In genomic region chr4:168701061-168701460, GRCh38 we compare ENCODE assay signal across 32 cellular contexts.
"Had no signal": no experiment of that assay in that cellular context is flagged by ENCODE, and none has a peak within 500 bp of the region (broad histone marks: within the 10 kb centered on the region; RNA-seq: fewer than 3 reads in every experiment).

No MANE protein-coding gene starts in this region.

- H3K27me3 Mint-ChIP-seq: stimulated activated memory B cell treated with anti-CD40 and anti-IgM and Interleukin-4, amounts not matched to agents 10 μg/mL and 1 μg/mL and 100 μg/mL, for 72 hours; stimulated activated naive CD8-positive, alpha-beta T cell treated with anti-CD3 and anti-CD28 coated beads, Interleukin-15, amount 100 ng/mL, for 72 hours; type B pancreatic cell had no signal

- H3K4me3 ChIP-seq: neural progenitor cell, ovary, psoas muscle, right lobe of liver, sigmoid colon, spleen, suprapubic skin, testis, transverse colon, upper lobe of right lung, uterus had no signal

- H3K36me3 Mint-ChIP-seq: naive B cell; naive thymus-derived CD8-positive, alpha-beta T cell; natural killer cell treated with Interleukin-12 subunit alpha and Interleukin-12 subunit beta and Interleukin-15 and Interleukin-18, amount 100 ng/mL, for 72 hours; stimulated activated memory B cell treated with anti-CD40 and anti-IgM and Interleukin-4, amounts not matched to agents 10 μg/mL and 1 μg/mL and 100 μg/mL, for 72 hours had no signal

- H3K9me3 ChIP-seq: ovary, psoas muscle, right lobe of liver, sigmoid colon, spleen, suprapubic skin, testis, transverse colon, upper lobe of right lung, uterus had no signal

- DNase-seq: naive B cell; naive thymus-derived CD8-positive, alpha-beta T cell; nephron progenitor cell; occipital lobe; ovary; posterior cingulate gyrus; psoas muscle; right cardiac atrium; right lobe of liver; sigmoid colon; small intestine; spleen; stimulated activated CD4-positive, alpha-beta T cell treated with anti-CD3 and anti-CD28 coated beads, Interleukin-12 subunit alpha, Interleukin-12 subunit beta, amount 100 ng/mL, for 4 hours; stimulated activated CD4-positive, alpha-beta T cell treated with anti-CD3 and anti-CD28 coated beads, Interleukin-1b, Interleukin-23, amount 100 ng/mL, for 48 hours; stimulated activated CD4-positive, alpha-beta T cell treated with anti-CD3 and anti-CD28 coated beads, Interleukin-4, amount 100 ng/mL, for 1 hour; stimulated activated CD4-positive, alpha-beta T cell treated with anti-CD3 and anti-CD28 coated beads, Interleukin-4, amount 100 ng/mL, for 4 hours; stimulated activated CD8-positive, alpha-beta memory T cell treated with anti-CD3 and anti-CD28 coated beads, Interleukin-4, amount 100 ng/mL, for 48 hours; stimulated activated naive CD4-positive, alpha-beta T cell; stimulated activated naive CD8-positive, alpha-beta T cell treated with anti-CD3 and anti-CD28 coated beads, Interleukin-15, amount 100 ng/mL, for 72 hours; stimulated activated naive CD8-positive, alpha-beta T cell treated with anti-CD3 and anti-CD28 coated beads, Interleukin-15, Interleukin-2, amounts not matched to agents 100 U/mL and 50 U/mL, for 24 hours; substantia nigra; testis; transverse colon; upper lobe of right lung; uterus had no signal

- H3K9me3 Mint-ChIP-seq: naive B cell; natural killer cell treated with Interleukin-12 subunit alpha and Interleukin-12 subunit beta and Interleukin-15 and Interleukin-18, amount 100 ng/mL, for 72 hours; nephron progenitor cell; neural progenitor cell; stimulated activated memory B cell treated with anti-CD40 and anti-IgM and Interleukin-4, amounts not matched to agents 10 μg/mL and 1 μg/mL and 100 μg/mL, for 72 hours; stimulated activated naive CD8-positive, alpha-beta T cell treated with anti-CD3 and anti-CD28 coated beads, Interleukin-15, amount 100 ng/mL, for 72 hours; type B pancreatic cell had no signal

- H3K27ac Mint-ChIP-seq: naive B cell; naive thymus-derived CD8-positive, alpha-beta T cell; natural killer cell treated with Interleukin-12 subunit alpha and Interleukin-12 subunit beta and Interleukin-15 and Interleukin-18, amount 100 ng/mL, for 72 hours; nephron progenitor cell; neural progenitor cell; progenitor cell of endocrine pancreas; stimulated activated memory B cell treated with anti-CD40 and anti-IgM and Interleukin-4, amounts not matched to agents 10 μg/mL and 1 μg/mL and 100 μg/mL, for 72 hours; stimulated activated naive CD8-positive, alpha-beta T cell treated with anti-CD3 and anti-CD28 coated beads, Interleukin-15, amount 100 ng/mL, for 72 hours; type B pancreatic cell had no signal

- H3K4me1 Mint-ChIP-seq: naive B cell; naive thymus-derived CD8-positive, alpha-beta T cell; neural progenitor cell; stimulated activated memory B cell treated with anti-CD40 and anti-IgM and Interleukin-4, amounts not matched to agents 10 μg/mL and 1 μg/mL and 100 μg/mL, for 72 hours; stimulated activated naive CD8-positive, alpha-beta T cell treated with anti-CD3 and anti-CD28 coated beads, Interleukin-15, amount 100 ng/mL, for 72 hours had no signal

- H3K4me1 ChIP-seq: neural progenitor cell, parathyroid adenoma, psoas muscle, sigmoid colon, spleen, suprapubic skin, testis, upper lobe of right lung, uterus had no signal

- H3K27me3 ChIP-seq: neural progenitor cell, ovary, right lobe of liver, sigmoid colon, spleen, suprapubic skin, testis, transverse colon, upper lobe of right lung, uterus had no signal

- H3K27ac ChIP-seq: neural progenitor cell, ovary, parathyroid adenoma, psoas muscle, right lobe of liver, sigmoid colon, spleen, suprapubic skin, testis, transverse colon, upper lobe of right lung, uterus had no signal

- H3K4me3 Mint-ChIP-seq: naive B cell; naive thymus-derived CD8-positive, alpha-beta T cell; natural killer cell treated with Interleukin-12 subunit alpha and Interleukin-12 subunit beta and Interleukin-15 and Interleukin-18, amount 100 ng/mL, for 72 hours; nephron progenitor cell; neural progenitor cell; stimulated activated memory B cell treated with anti-CD40 and anti-IgM and Interleukin-4, amounts not matched to agents 10 μg/mL and 1 μg/mL and 100 μg/mL, for 72 hours; stimulated activated naive CD8-positive, alpha-beta T cell treated with anti-CD3 and anti-CD28 coated beads, Interleukin-15, amount 100 ng/mL, for 72 hours; type B pancreatic cell had no signal

- H3K36me3 ChIP-seq: ovary, right lobe of liver, sigmoid colon, spleen, suprapubic skin, transverse colon, upper lobe of right lung had no signal
